18 cellular contexts compared by ENCODE assay signal in the genomic region with DNA sequence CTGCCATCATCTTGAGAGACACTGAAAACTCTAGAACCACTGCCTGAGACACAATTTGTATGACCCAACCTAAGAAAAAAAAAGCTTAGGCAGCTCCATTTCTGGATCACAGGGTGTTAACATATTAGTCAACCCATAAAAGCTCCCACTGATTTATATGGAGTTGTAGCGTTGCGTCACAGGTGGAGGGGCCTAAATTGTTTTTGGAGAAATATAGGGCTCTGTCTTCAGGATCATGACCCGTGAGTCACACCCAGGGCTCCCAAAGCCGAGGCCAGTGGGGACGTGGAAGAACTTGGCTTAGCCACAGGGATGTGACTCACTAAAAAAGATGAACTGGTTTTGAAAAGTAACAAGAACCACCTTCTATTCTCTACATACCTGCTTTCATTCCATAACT.
DNase-seq lines count a peak whose midpoint lies in the region; ATAC-seq and TF ChIP-seq lines count a peak whose summit lies in the region.
"Had no signal": no experiment of that assay in that cellular context is flagged by ENCODE, and none has a peak within 500 bp of the region (broad histone marks: within the 10 kb centered on the region; RNA-seq: fewer than 3 reads in every experiment).

No MANE protein-coding gene starts in this region.

- TF ChIP-seq POLR2A in breast epithelium (IDR thresholded peaks at IDR 0.05) (no peak), gastroesophageal sphincter (IDR thresholded peaks at IDR 0.05) (no peak), transverse colon (IDR thresholded peaks at IDR 0.05) (no peak)

- TF ChIP-seq EP300 in gastroesophageal sphincter (IDR thresholded peaks at IDR 0.05) (no peak), transverse colon (IDR thresholded peaks at IDR 0.05; ENCODE audit: low read depth) (no peak)

- no peaks in the 10 kb centered on the region for H3K27me3 Mint-ChIP-seq in MCF 10A (ENCODE audit: insufficient read depth, unreplicated experiment)
- H3K27me3 Mint-ChIP-seq in progenitor cell of endocrine pancreas = no peaks in the 10 kb centered on the region
- H3K27me3 Mint-ChIP-seq: stimulated activated naive CD8-positive, alpha-beta T cell treated with anti-CD3 and anti-CD28 coated beads, Interleukin-15, Interleukin-2, amounts not matched to agents 100 ng/mL and 50 ng/mL, for 24 hours had no signal

- no peaks in the 10 kb centered on the region for H3K9me3 Mint-ChIP-seq in MCF 10A (ENCODE audit: unreplicated experiment)
- H3K9me3 Mint-ChIP-seq in progenitor cell of endocrine pancreas (ENCODE audit: low read depth) = peaks cover 2% of the 10 kb centered on the region

- peaks cover 34% of the 10 kb centered on the region for H3K4me1 Mint-ChIP-seq in MCF 10A (ENCODE audit: insufficient read depth, unreplicated experiment)
- H3K4me1 Mint-ChIP-seq in progenitor cell of endocrine pancreas (ENCODE audit: low read depth) = peaks cover 10% of the 10 kb centered on the region

- BruUV-seq in MCF 10A (replicated peaks; lab: Mats Ljungman, UMichigan) = no TSS peak

- H3K9me3 ChIP-seq in breast epithelium (no peaks in the 10 kb centered on the region), gastroesophageal sphincter (no peaks in the 10 kb centered on the region), transverse colon (no peaks in the 10 kb centered on the region)
- H3K9me3 ChIP-seq: esophagus squamous epithelium, left ventricle myocardium inferior had no signal

- no peak overlapping the region for H3K27ac ChIP-seq in breast epithelium
- no peak overlapping the region for H3K27ac ChIP-seq in gastroesophageal sphincter
- no peak overlapping the region for H3K27ac ChIP-seq in transverse colon
- H3K27ac ChIP-seq: left ventricle myocardium inferior had no signal

- ATAC-seq in gastroesophageal sphincter = peak; percentile 86

- in situ Hi-C loops in transverse colon (cut with MboI; ENCODE audit: low pct_ligation_motif_present in 1 of 4, low pct_unique_long_range_greater_than_20kb in 1 of 4, low sequenced_read_pairs in 3 of 4) = no loop called here

- H3K36me3 ChIP-seq in breast epithelium (no peaks in the 10 kb centered on the region), gastroesophageal sphincter (no peaks in the 10 kb centered on the region), transverse colon (no peaks in the 10 kb centered on the region)
- H3K36me3 ChIP-seq: esophagus squamous epithelium, left ventricle myocardium inferior had no signal

- 62 to 71% methylated on average over 5 of the region's 5 CpGs for WGBS in gastroesophageal sphincter (ENCODE audit: low coverage in 1 of 2), 2 donors
- 56 to 70% methylated on average over 5 of the region's 5 CpGs for WGBS in transverse colon (ENCODE audit: low coverage in 1 of 2), 2 donors

- H3K4me3 ChIP-seq in breast epithelium = no peak overlapping the region
- no peak overlapping the region for H3K4me3 ChIP-seq in gastroesophageal sphincter
- no peak overlapping the region for H3K4me3 ChIP-seq in transverse colon
- H3K4me3 ChIP-seq: esophagus squamous epithelium, left ventricle myocardium inferior had no signal

- CTCF ChIA-PET in MCF 10A (lab: Yijun Ruan, JAX) = interaction anchor here (0.7 to 3.5 kb wide), 17 partner anchors 10 to 599 kb away, joined by 3 to 24 read pairs (median 5); a partner anchor contains a TSS

- H3K4me1 ChIP-seq in breast epithelium = no peaks in the 10 kb centered on the region
- no peaks in the 10 kb centered on the region for H3K4me1 ChIP-seq in gastroesophageal sphincter
- H3K4me1 ChIP-seq in transverse colon = peaks cover 0 to 18% (median 9%) of the 10 kb centered on the region in 4 donors
- H3K4me1 ChIP-seq: left ventricle myocardium inferior had no signal

- H3K4me3 Mint-ChIP-seq in MCF 10A (ENCODE audit: unreplicated experiment) (no peak overlapping the region), progenitor cell of endocrine pancreas (ENCODE audit: low read depth) (no peak overlapping the region)
- H3K4me3 Mint-ChIP-seq: activated T-helper 1 cell treated with anti-CD3 and anti-CD28 coated beads, Interleukin-12 subunit alpha, Interleukin-12 subunit beta, Interleukin-2, Interleukin-4 antibody, amounts not matched to agents 30 ng/mL and 10 ng/mL and 1 ng/mL, durations not matched to agents 14 hours and 24 hours and 36 hours; brain; stimulated activated naive CD8-positive, alpha-beta T cell treated with anti-CD3 and anti-CD28 coated beads, Interleukin-15, Interleukin-2, amounts not matched to agents 100 ng/mL and 50 ng/mL, for 24 hours had no signal

- POLR2A ChIA-PET in MCF 10A (lab: Yijun Ruan, JAX) = interaction anchor here (0.6 to 3.3 kb wide), 27 partner anchors 9 to 1995 kb away, joined by 3 to 63 read pairs (median 3); no protein-coding TSS in a partner anchor

- intact Hi-C loops in MCF 10A (cut with micrococcal nuclease) = loop anchor here (5.0 kb wide), 1 partner anchor 116 kb away; a partner anchor contains a TSS
- intact Hi-C loops in breast epithelium (cut with DNase I; ENCODE audit: low total_unique reads) = no loop called here
- intact Hi-C loops in transverse colon (cut with DNase I; ENCODE audit: low total_unique reads) = no loop called here

- H3K27me3 ChIP-seq in breast epithelium = no peaks in the 10 kb centered on the region
- no peaks in the 10 kb centered on the region for H3K27me3 ChIP-seq in gastroesophageal sphincter
- H3K27me3 ChIP-seq in transverse colon = no peaks in the 10 kb centered on the region
- H3K27me3 ChIP-seq: esophagus squamous epithelium had no signal

- peak overlapping the region; percentile 46 for H3K27ac Mint-ChIP-seq in MCF 10A (ENCODE audit: low read depth, unreplicated experiment)
- no peak overlapping the region for H3K27ac Mint-ChIP-seq in progenitor cell of endocrine pancreas
- H3K27ac Mint-ChIP-seq: activated T-helper 1 cell treated with anti-CD3 and anti-CD28 coated beads, Interleukin-12 subunit alpha, Interleukin-12 subunit beta, Interleukin-2, Interleukin-4 antibody, amounts not matched to agents 30 ng/mL and 10 ng/mL and 1 ng/mL, durations not matched to agents 14 hours and 24 hours and 36 hours; brain; stimulated activated naive CD8-positive, alpha-beta T cell treated with anti-CD3 and anti-CD28 coated beads, Interleukin-15, Interleukin-2, amounts not matched to agents 100 ng/mL and 50 ng/mL, for 24 hours had no signal

- peaks cover 4% of the 10 kb centered on the region for H3K36me3 Mint-ChIP-seq in MCF 10A (ENCODE audit: insufficient read depth, unreplicated experiment)
- H3K36me3 Mint-ChIP-seq in progenitor cell of endocrine pancreas (ENCODE audit: insufficient read depth) = no peaks in the 10 kb centered on the region
- H3K36me3 Mint-ChIP-seq: brain had no signal

- DNase-seq in MCF 10A (ENCODE audit: unreplicated experiment) (peak; percentile 99), breast epithelium (ENCODE audit: low spot score in 2 of 2) (no peak), RPMI7951 (ENCODE audit: low read depth) (peak; percentile 94), transverse colon (peak; percentile 28), progenitor cell of endocrine pancreas (ENCODE audit: low spot score, unreplicated experiment) (no peak), Kasumi-1 (lab: John Stamatoyannopoulos, UW) (no peak), NCI-H2171 treated with DMSO at 0.1 percent for 48 hours (lab: John Stamatoyannopoulos, UW) (no peak)
- DNase-seq: 8988T, DMS79, esophagus squamous epithelium, left ventricle myocardium inferior, NCI-H2029, nucleus accumbens, SHP77 had no signal

- no peak for TF ChIP-seq CTCF in MCF 10A (IDR thresholded peaks at IDR 0.05; ENCODE audit: unreplicated experiment)
- TF ChIP-seq CTCF in breast epithelium (IDR thresholded peaks at IDR 0.05) = no peak
- TF ChIP-seq CTCF in gastroesophageal sphincter (IDR thresholded peaks at IDR 0.05) = no peak
- TF ChIP-seq CTCF in transverse colon (IDR thresholded peaks at IDR 0.05) = no peak
- TF ChIP-seq CTCF in progenitor cell of endocrine pancreas (IDR thresholded peaks at IDR 0.05; ENCODE audit: unreplicated experiment) = no peak

Comparison
In these comparisons a context has a peak if more than half of its experiments do, and no peak if none do; other contexts are left out.
1. DNase-seq: peak in MCF 10A (single experiment), RPMI7951 (single experiment) and transverse colon (single experiment); none in breast epithelium (0 of 2), progenitor cell of endocrine pancreas (single experiment), Kasumi-1 (0 of 2) and NCI-H2171 treated with DMSO at 0.1 percent for 48 hours (single experiment).